Comparison of ENCODE assay signal across 1 cellular context in the genomic region with DNA sequence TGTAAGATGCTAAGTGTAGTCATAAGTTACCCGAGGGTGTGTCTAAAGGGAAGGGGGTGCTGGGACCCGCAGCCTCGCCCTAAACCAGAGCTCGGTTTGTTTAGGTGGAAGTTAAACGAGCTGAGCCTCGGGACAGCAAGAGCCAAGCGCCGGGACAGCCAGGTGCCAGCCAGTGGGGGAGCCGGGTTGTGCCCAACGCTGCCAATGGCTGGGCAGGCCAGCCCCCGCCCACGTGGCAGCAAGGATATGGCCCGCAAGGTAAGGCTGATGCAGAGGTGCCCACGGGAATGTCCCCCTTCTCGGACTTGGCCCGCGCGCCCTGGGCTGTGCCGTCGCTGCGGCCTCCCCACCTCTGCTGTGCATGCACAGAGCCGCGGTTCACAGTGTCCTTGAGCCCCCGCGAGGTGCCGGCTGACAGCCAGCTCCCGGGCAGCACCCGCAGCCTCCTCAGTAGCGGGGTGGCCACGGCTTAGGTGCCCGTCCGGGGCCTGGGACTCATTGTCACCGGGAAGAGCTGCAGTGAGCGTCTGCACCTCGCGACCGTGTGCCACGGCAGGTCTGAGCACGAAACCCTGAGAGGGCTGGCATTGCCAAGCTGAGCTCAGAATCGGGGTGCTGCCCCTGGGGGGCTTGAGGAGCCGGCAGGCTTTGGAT.
TF ChIP-seq lines count a peak whose summit lies in the region.

No MANE protein-coding gene starts in this region.

TF ChIP-seq in HepG2, 621 proteins besides CTCF, POLR2A, EP300 and RAD21 (continued from another document):
- TF ChIP-seq, protein P1, sequence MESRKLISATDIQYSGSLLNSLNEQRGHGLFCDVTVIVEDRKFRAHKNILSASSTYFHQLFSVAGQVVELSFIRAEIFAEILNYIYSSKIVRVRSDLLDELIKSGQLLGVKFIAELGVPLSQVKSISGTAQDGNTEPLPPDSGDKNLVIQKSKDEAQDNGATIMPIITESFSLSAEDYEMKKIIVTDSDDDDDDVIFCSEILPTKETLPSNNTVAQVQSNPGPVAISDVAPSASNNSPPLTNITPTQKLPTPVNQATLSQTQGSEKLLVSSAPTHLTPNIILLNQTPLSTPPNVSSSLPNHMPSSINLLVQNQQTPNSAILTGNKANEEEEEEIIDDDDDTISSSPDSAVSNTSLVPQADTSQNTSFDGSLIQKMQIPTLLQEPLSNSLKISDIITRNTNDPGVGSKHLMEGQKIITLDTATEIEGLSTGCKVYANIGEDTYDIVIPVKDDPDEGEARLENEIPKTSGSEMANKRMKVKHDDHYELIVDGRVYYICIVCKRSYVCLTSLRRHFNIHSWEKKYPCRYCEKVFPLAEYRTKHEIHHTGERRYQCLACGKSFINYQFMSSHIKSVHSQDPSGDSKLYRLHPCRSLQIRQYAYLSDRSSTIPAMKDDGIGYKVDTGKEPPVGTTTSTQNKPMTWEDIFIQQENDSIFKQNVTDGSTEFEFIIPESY (CRISPR knock-in tag; IDR thresholded peaks at IDR 0.05): peak; percentile 83
